ENCODE assay signal across 18 cellular contexts in the genomic region with DNA sequence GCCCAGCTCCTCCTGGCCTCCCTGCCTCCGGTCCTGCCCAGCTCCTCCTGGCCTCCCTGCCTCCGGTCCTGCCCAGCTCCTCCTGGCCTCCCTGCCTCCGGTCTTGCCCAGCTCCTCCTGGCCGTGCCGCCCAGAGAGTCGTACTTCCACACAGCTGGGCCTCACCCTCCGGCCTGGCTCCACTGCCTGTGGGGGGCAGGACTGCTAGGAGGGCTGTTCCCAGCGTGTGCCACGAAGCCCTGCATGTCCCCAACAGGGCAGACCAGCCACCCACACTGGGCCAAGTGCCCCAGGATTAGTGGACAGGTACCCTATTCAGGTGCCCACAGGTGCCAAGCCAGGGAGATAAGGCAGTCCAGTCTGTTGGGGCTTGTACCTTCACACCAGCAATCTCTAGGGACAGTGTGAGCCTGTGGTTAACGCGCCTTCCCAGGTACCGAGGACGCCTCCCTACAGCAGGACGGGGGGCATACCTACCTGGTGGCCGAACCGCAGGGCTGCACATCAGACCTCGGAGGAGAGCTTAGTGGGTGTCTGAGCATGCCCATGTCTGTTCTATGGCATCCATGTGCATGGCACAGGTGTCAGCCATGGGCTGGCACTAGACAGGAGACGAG. TPM values are rescaled to one million over a fixed set of nuclear protein-coding genes. Genes with fewer than 3 reads are reported as not detected.
"Had no signal": no experiment of that assay in that cellular context is flagged by ENCODE, and none has a peak within 500 bp of the region (broad histone marks: within the 10 kb centered on the region; RNA-seq: fewer than 3 reads in every experiment).

No MANE protein-coding gene starts in this region.

- ATAC-seq: activated CD4-positive, alpha-beta T cell treated with anti-CD3 and anti-CD28 coated beads for 36 hours; activated naive CD8-positive, alpha-beta T cell treated with anti-CD3 and anti-CD28 coated beads, Interleukin-2, amount 50 U/mL, for 24 hours; T-cell; upper lobe of right lung had no signal

- DNase-seq: activated CD4-positive, alpha-beta memory T cell treated with anti-CD3 and anti-CD28 coated beads, Interleukin-2, amount 10 ng/mL, durations not matched to agents 7 days and 5 days; activated CD4-positive, alpha-beta T cell treated with anti-CD3 and anti-CD28 coated beads for 36 hours; activated gamma-delta T cell treated with Interleukin-2 at 50 U/mL for 16 hours; activated naive CD8-positive, alpha-beta T cell treated with anti-CD3 and anti-CD28 coated beads, Interleukin-2, amount 50 U/mL, for 24 hours; activated T-cell treated with anti-CD3 and anti-CD28 coated beads, Interleukin-2, amount 50 U/mL, for 48 hours; effector CD8-positive, alpha-beta T cell; immature natural killer cell; stimulated activated CD4-positive, alpha-beta T cell treated with anti-CD3 and anti-CD28 coated beads, Interleukin-12 subunit alpha, Interleukin-12 subunit beta, amount 100 ng/mL, for 4 hours; stimulated activated naive CD4-positive, alpha-beta T cell treated with Interleukin-2 at 50 U/mL for 16 hours; T-cell; WERI-Rb-1 had no signal

- H3K9me3 Mint-ChIP-seq: activated CD4-positive, alpha-beta memory T cell treated with anti-CD3 and anti-CD28 coated beads, Interleukin-2, amount 10 ng/mL, durations not matched to agents 7 days and 5 days; activated naive CD8-positive, alpha-beta T cell treated with anti-CD3 and anti-CD28 coated beads, Interleukin-2, amount 50 U/mL, for 24 hours; immature natural killer cell; neural crest cell; T-cell had no signal

- H3K36me3 Mint-ChIP-seq: immature natural killer cell, T-cell had no signal

- H3K4me1 Mint-ChIP-seq: activated naive CD8-positive, alpha-beta T cell treated with anti-CD3 and anti-CD28 coated beads, Interleukin-2, amount 50 U/mL, for 24 hours had no signal

- H3K36me3 ChIP-seq: cardiac muscle cell, upper lobe of right lung, WERI-Rb-1 had no signal

- H3K27me3 ChIP-seq: ascending aorta had no signal

- H3K4me3 ChIP-seq: ascending aorta, cardiac muscle cell, coronary artery, SK-N-MC, upper lobe of right lung had no signal

- H3K27ac ChIP-seq: ascending aorta, cardiac muscle cell, coronary artery, parathyroid adenoma, SK-N-MC, upper lobe of right lung, WERI-Rb-1 had no signal

- H3K4me3 Mint-ChIP-seq: activated CD4-positive, alpha-beta memory T cell treated with anti-CD3 and anti-CD28 coated beads, Interleukin-2, amount 10 ng/mL, durations not matched to agents 7 days and 5 days; activated CD4-positive, alpha-beta T cell treated with anti-CD3 and anti-CD28 coated beads for 36 hours; activated naive CD8-positive, alpha-beta T cell treated with anti-CD3 and anti-CD28 coated beads, Interleukin-2, amount 50 U/mL, for 24 hours; immature natural killer cell; neural crest cell; T-cell had no signal

- H3K9me3 ChIP-seq: ascending aorta, upper lobe of right lung had no signal

- H3K27ac Mint-ChIP-seq: activated CD4-positive, alpha-beta memory T cell treated with anti-CD3 and anti-CD28 coated beads, Interleukin-2, amount 10 ng/mL, durations not matched to agents 7 days and 5 days; activated CD4-positive, alpha-beta T cell treated with anti-CD3 and anti-CD28 coated beads for 36 hours; activated naive CD8-positive, alpha-beta T cell treated with anti-CD3 and anti-CD28 coated beads, Interleukin-2, amount 50 U/mL, for 24 hours; immature natural killer cell; T-cell had no signal

RNA-seq across cellular contexts. Expression of a gene that starts 5.3 kb away (rescaled TPM):
- polyA plus RNA-seq: immature natural killer cell had no signal
